Comparison of ENCODE assay signal across 19 cellular contexts in genomic region chr7:28473567-28474266, GRCh38.
A peak's percentile ranks its signal among the peaks of the same experiment; 100 is the strongest.
DNase-seq lines count a peak whose midpoint lies in the region; ATAC-seq and TF ChIP-seq lines count a peak whose summit lies in the region.
"Had no signal": no experiment of that assay in that cellular context is flagged by ENCODE, and none has a peak within 500 bp of the region (broad histone marks: within the 10 kb centered on the region; RNA-seq: fewer than 3 reads in every experiment).

No MANE protein-coding gene starts in this region.

- no peaks in the 10 kb centered on the region for H3K79me1 ChIP-seq in IMR-90 (ENCODE audit: low read depth in 1 of 2, low read length in 2 of 2)
- H3K79me1 ChIP-seq in mesendoderm (ENCODE audit: low read length) = no peaks in the 10 kb centered on the region

- no peaks in the 10 kb centered on the region for H3K9me3 ChIP-seq in IMR-90 (ENCODE audit: control insufficient read depth, insufficient read depth, low read length)
- no peaks in the 10 kb centered on the region for H3K9me3 ChIP-seq in suprapubic skin
- H3K9me3 ChIP-seq in PC-9 (ENCODE audit: insufficient read depth, low read depth) = no peaks in the 10 kb centered on the region
- H3K9me3 ChIP-seq: ovary had no signal

- H3K27ac ChIP-seq in IMR-90 (ENCODE audit: insufficient read depth, low read length) (no peak overlapping the region), suprapubic skin (peak overlapping the region; percentile 1), mesendoderm (ENCODE audit: low read depth, low read length) (no peak overlapping the region), PC-9 (no peak overlapping the region)
- H3K27ac ChIP-seq: ovary had no signal

- no peaks in the 10 kb centered on the region for H3F3A ChIP-seq in PC-9 (ENCODE audit: insufficient read depth, low read depth)

- no peaks in the 10 kb centered on the region for H3K9me2 ChIP-seq in PC-9 (ENCODE audit: insufficient read depth)

- ATAC-seq in IMR-90 (ENCODE audit: low read depth) = peak; percentile 60
- ATAC-seq: activated CD4-positive, CD25-positive, alpha-beta regulatory T cell treated with anti-CD3 and anti-CD28 coated beads, Interleukin-2, amount 50 U/mL, for 24 hours; stimulated activated naive CD8-positive, alpha-beta T cell treated with anti-CD3 and anti-CD28 coated beads, Interleukin-15, Interleukin-2, amounts not matched to agents 100 U/mL and 50 U/mL, for 24 hours had no signal

- peak overlapping the region; percentile 60 to 69 (median 67) for H3K27ac Mint-ChIP-seq in nephron

- H3K27me3 ChIP-seq in IMR-90 (ENCODE audit: control insufficient read depth, insufficient read depth, low read length) = no peaks in the 10 kb centered on the region
- peaks cover 5% of the 10 kb centered on the region for H3K27me3 ChIP-seq in suprapubic skin
- no peaks in the 10 kb centered on the region for H3K27me3 ChIP-seq in mesendoderm (ENCODE audit: insufficient read depth, low read length, poor library complexity)
- no peaks in the 10 kb centered on the region for H3K27me3 ChIP-seq in PC-9 (ENCODE audit: insufficient read depth, low read depth)
- H3K27me3 ChIP-seq: ovary had no signal

- no peak overlapping the region for H2BK20ac ChIP-seq in IMR-90 (ENCODE audit: low read depth, low read length)

- DNase-seq in IMR-90 (no peak), glomerular visceral epithelial cell (ENCODE audit: extremely low spot score) (peak; percentile 25), suprapubic skin (ENCODE audit: low spot score in 2 of 2) (peak in 1 of 2 donors; percentile 75), mesendoderm (no peak), NCI-H748 (lab: John Stamatoyannopoulos, UW; ENCODE audit: unreplicated experiment) (no peak), PC-9 (no peak), NCI-H1092 (lab: John Stamatoyannopoulos, UW) (no peak)
- DNase-seq: activated effector memory CD4-positive, alpha-beta T cell treated with anti-CD3 and anti-CD28 coated beads, Interleukin-2, amount 50 U/mL, for 16 hours; Calu3; glutamatergic neuron; Karpas-422; NCI-H1436; NCI-H446; SIG-M5; stimulated activated naive CD8-positive, alpha-beta T cell treated with anti-CD3 and anti-CD28 coated beads, Interleukin-15, Interleukin-2, amounts not matched to agents 100 U/mL and 50 U/mL, for 24 hours; T-helper 9 cell had no signal

- no peak overlapping the region for H3K56ac ChIP-seq in IMR-90 (ENCODE audit: extremely low read depth, insufficient read depth, low read length)
- H3K56ac ChIP-seq in mesendoderm (ENCODE audit: low read length) = no peak overlapping the region

- in situ Hi-C loops in IMR-90 (cut with MboI; ENCODE audit: low sequenced_read_pairs) = no loop called here

- no peaks in the 10 kb centered on the region for H3K36me3 Mint-ChIP-seq in nephron (ENCODE audit: low read depth)

- no peak overlapping the region for H3K4ac ChIP-seq in IMR-90 (ENCODE audit: low read depth, low read length)
- no peak overlapping the region for H3K4ac ChIP-seq in mesendoderm (ENCODE audit: low read depth, low read length)

- H2AK5ac ChIP-seq in IMR-90 (ENCODE audit: low read depth, low read length) (no peak overlapping the region), mesendoderm (ENCODE audit: low read length) (no peak overlapping the region)

- no peak overlapping the region for H4K91ac ChIP-seq in IMR-90 (ENCODE audit: insufficient read depth, low read depth, low read length)

- H2BK15ac ChIP-seq in IMR-90 (ENCODE audit: low read depth, low read length) (no peak overlapping the region), mesendoderm (replicated peaks; ENCODE audit: low read depth) (no peak overlapping the region)

- POLR2A ChIA-PET in IMR-90 (lab: Charles Lee; ENCODE audit: unreplicated experiment) = no interaction called here
- POLR2A ChIA-PET in PC-9 (lab: Charles Lee; ENCODE audit: unreplicated experiment) = no interaction called here

- H3K4me1 Mint-ChIP-seq in nephron = peaks cover 25% of the 10 kb centered on the region

- CTCF ChIA-PET in IMR-90 (lab: Yijun Ruan, JAX) = no interaction called here
- CTCF ChIA-PET in PC-9 (lab: Charles Lee) = interaction anchor here (0.6 kb wide), 1 partner anchor 212 kb away, joined by 5 read pairs; no protein-coding TSS in a partner anchor

- H3K79me2 ChIP-seq in mesendoderm (ENCODE audit: control insufficient read depth, insufficient read depth, low read length) = no peaks in the 10 kb centered on the region
- no peaks in the 10 kb centered on the region for H3K79me2 ChIP-seq in PC-9 (ENCODE audit: low read depth)

- H3K9me3 Mint-ChIP-seq in nephron = no peaks in the 10 kb centered on the region

- H3K9ac ChIP-seq in IMR-90 (ENCODE audit: low read depth, low read length) = no peak overlapping the region
- no peak overlapping the region for H3K9ac ChIP-seq in mesendoderm (ENCODE audit: low read length)

- H2BK5ac ChIP-seq in IMR-90 (ENCODE audit: low read depth, low read length, poor library complexity, severe bottlenecking) (no peak overlapping the region), mesendoderm (ENCODE audit: low read length) (no peak overlapping the region)

- dilution Hi-C loops in IMR-90 (cut with HindIII; ENCODE audit: low sequenced_read_pairs, unreplicated experiment) = no loop called here

- H2BK120ac ChIP-seq in IMR-90 (ENCODE audit: low read depth, low read length) = no peak overlapping the region
- H2BK120ac ChIP-seq in mesendoderm (ENCODE audit: low read depth, low read length) = no peak overlapping the region

- no peak for TF ChIP-seq CTCF in IMR-90 (conservative IDR thresholded peaks at IDR 0.05; ENCODE audit: low read depth, low read length)
- TF ChIP-seq CTCF in nephron (IDR thresholded peaks at IDR 0.05; ENCODE audit: unreplicated experiment in 3 of 3) = no peak
- no peak for TF ChIP-seq CTCF in suprapubic skin (IDR thresholded peaks at IDR 0.05)
- no peak for TF ChIP-seq CTCF in PC-9 (conservative IDR thresholded peaks at IDR 0.05)

- H4K20me1 ChIP-seq in IMR-90 (ENCODE audit: insufficient read depth, low read length) (no peaks in the 10 kb centered on the region), PC-9 (ENCODE audit: insufficient read depth) (no peaks in the 10 kb centered on the region)

- H3K27me3 Mint-ChIP-seq in nephron (ENCODE audit: low read depth) = no peaks in the 10 kb centered on the region

- H2AFZ ChIP-seq in IMR-90 (replicated peaks; ENCODE audit: low read length, poor library complexity) (no peak overlapping the region), PC-9 (no peak overlapping the region)

- no peaks in the 10 kb centered on the region for H3K9me1 ChIP-seq in IMR-90 (ENCODE audit: insufficient read depth, low read length)

- no peak for TF ChIP-seq RAD21 in IMR-90 (IDR thresholded peaks at IDR 0.05; ENCODE audit: low read length)

- H3K4me1 ChIP-seq in IMR-90 (ENCODE audit: control insufficient read depth, insufficient read depth, low read length) (peaks cover 2% of the 10 kb centered on the region; the same call in 1 of the 2 replicates), suprapubic skin (peaks cover 3% of the 10 kb centered on the region), mesendoderm (ENCODE audit: control insufficient read depth, low read depth, low read length) (no peaks in the 10 kb centered on the region), PC-9 (replicated peaks; ENCODE audit: insufficient read depth) (no peaks in the 10 kb centered on the region)

- no peak for TF ChIP-seq POLR2A in IMR-90 (IDR thresholded peaks at IDR 0.05; ENCODE audit: low read depth, low read length)
- TF ChIP-seq POLR2A in suprapubic skin (IDR thresholded peaks at IDR 0.05) = no peak

- H3K36me3 ChIP-seq in IMR-90 (ENCODE audit: control insufficient read depth, insufficient read depth, low read length) = no peaks in the 10 kb centered on the region
- no peaks in the 10 kb centered on the region for H3K36me3 ChIP-seq in suprapubic skin
- no peaks in the 10 kb centered on the region for H3K36me3 ChIP-seq in mesendoderm (ENCODE audit: control insufficient read depth, insufficient read depth, low read length)
- no peaks in the 10 kb centered on the region for H3K36me3 ChIP-seq in PC-9 (ENCODE audit: low read depth)
- H3K36me3 ChIP-seq: ovary had no signal

- H3K4me3 ChIP-seq in IMR-90 (ENCODE audit: insufficient read depth, low read depth, low read length) (no peak overlapping the region), suprapubic skin (no peak overlapping the region), mesendoderm (ENCODE audit: low read length) (no peak overlapping the region), PC-9 (no peak overlapping the region)
- H3K4me3 ChIP-seq: ovary had no signal

- H4K8ac ChIP-seq in IMR-90 (ENCODE audit: low read depth in 2 of 2, low read length in 2 of 2) (no peak overlapping the region), mesendoderm (ENCODE audit: low read depth, low read length) (no peak overlapping the region)

- H2AK9ac ChIP-seq in IMR-90 (replicated peaks; ENCODE audit: low read depth, low read length, poor library complexity) = no peak overlapping the region

- H3K23ac ChIP-seq in IMR-90 (ENCODE audit: low read depth, low read length) (no peak overlapping the region), mesendoderm (ENCODE audit: low read length) (no peak overlapping the region)

- H3K4me3 Mint-ChIP-seq in nephron = no peak overlapping the region

- TF ChIP-seq EP300 in suprapubic skin (IDR thresholded peaks at IDR 0.05) = no peak

- H3K14ac ChIP-seq in IMR-90 (replicated peaks; ENCODE audit: low read depth, low read length) = no peak overlapping the region

- no CpG with 5 or more reads among the region's 8 CpGs for WGBS in IMR-90 (ENCODE audit: extremely low coverage in 2 of 2, insufficient read length in 1 of 2), 2 experiments
- 45% methylated on average over 8 of the region's 8 CpGs for WGBS in suprapubic skin
- WGBS in mesendoderm (ENCODE audit: extremely low coverage, insufficient coverage, low lambda C conversion rate) = no CpG with 5 or more reads among the region's 8 CpGs

- intact Hi-C loops in IMR-90 (cut with micrococcal nuclease) (no loop called here), PC-9 (cut with micrococcal nuclease; ENCODE audit: unreplicated experiment) (no loop called here)

- no TSS peak for BruUV-seq in IMR-90 (replicated peaks; lab: Mats Ljungman, UMichigan)
- no TSS peak for BruUV-seq in PC-9 (replicated peaks; lab: Mats Ljungman, UMichigan)

- H4K5ac ChIP-seq in IMR-90 (ENCODE audit: low read depth, low read length) (no peak overlapping the region), mesendoderm (ENCODE audit: low read length) (no peak overlapping the region)

- no peak overlapping the region for H3K18ac ChIP-seq in IMR-90 (ENCODE audit: low read depth, low read length)
- no peak overlapping the region for H3K18ac ChIP-seq in mesendoderm (ENCODE audit: low read length)

- no peak overlapping the region for H3K4me2 ChIP-seq in IMR-90 (ENCODE audit: low read depth, low read length)
- no peak overlapping the region for H3K4me2 ChIP-seq in mesendoderm (ENCODE audit: low read length)
- no peak overlapping the region for H3K4me2 ChIP-seq in PC-9

TF ChIP-seq in IMR-90, 13 proteins besides CTCF, POLR2A, EP300 and RAD21 (continues in another document):
- no peak for TF ChIP-seq NFE2L2 (IDR thresholded peaks at IDR 0.05; ENCODE audit: low read depth, low read length)
- TF ChIP-seq MAFK (IDR thresholded peaks at IDR 0.05; ENCODE audit: low read depth, low read length) = no peak
- no peak for TF ChIP-seq MXI1 (IDR thresholded peaks at IDR 0.05; ENCODE audit: borderline replicate concordance, low read depth, low read length)
- TF ChIP-seq CHD1 (IDR thresholded peaks at IDR 0.05; ENCODE audit: low read depth, low read length) = no peak
- no peak for TF ChIP-seq BHLHE40 (IDR thresholded peaks at IDR 0.05; ENCODE audit: low read depth, low read length)
- TF ChIP-seq SMC3 (IDR thresholded peaks at IDR 0.05; ENCODE audit: low read depth, low read length) = no peak
